9 cellular contexts compared by ENCODE assay signal in the genomic region with DNA sequence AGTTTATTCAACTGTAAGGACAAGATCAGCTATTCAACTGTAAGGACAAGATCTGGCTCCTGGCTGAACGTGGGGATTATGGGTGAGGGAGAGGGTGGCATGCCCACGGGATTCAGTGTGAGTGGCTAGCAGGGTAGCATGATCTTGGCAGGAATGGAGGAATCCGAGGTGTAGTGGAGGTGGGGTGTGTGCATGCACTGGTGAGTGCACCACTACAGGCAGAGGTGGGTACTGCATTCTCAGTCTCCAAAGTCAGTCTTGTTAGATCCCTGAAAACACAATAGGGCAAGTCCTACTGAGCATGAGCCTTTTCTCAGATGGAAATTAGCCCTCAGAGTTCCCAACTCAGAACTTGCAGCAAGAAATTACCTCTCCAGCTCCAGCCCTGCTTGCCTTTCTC. TPM values are rescaled to one million over a fixed set of nuclear protein-coding genes. Genes with fewer than 3 reads are reported as not detected.
DNase-seq lines count a peak whose midpoint lies in the region; ATAC-seq and TF ChIP-seq lines count a peak whose summit lies in the region.
"Had no signal": no experiment of that assay in that cellular context is flagged by ENCODE, and none has a peak within 500 bp of the region (broad histone marks: within the 10 kb centered on the region; RNA-seq: fewer than 3 reads in every experiment).

No MANE protein-coding gene starts in this region.

- H3K9ac ChIP-seq in SK-N-SH = no peak overlapping the region

- H3F3A ChIP-seq in SK-N-SH (replicated peaks; ENCODE audit: insufficient read depth) = no peaks in the 10 kb centered on the region

- DNase-seq in cardiac muscle cell (ENCODE audit: low read depth in 1 of 2, low spot score in 1 of 2) = peak in 1 of 2 donors; percentile 9
- no peak for DNase-seq in right atrium auricular region (ENCODE audit: low spot score)
- peak; percentile 10 for DNase-seq in SK-N-SH
- DNase-seq in esophagus squamous epithelium (lab: John Stamatoyannopoulos, UW) = no peak
- peak; percentile 13 for DNase-seq in stimulated activated CD4-positive, alpha-beta T cell treated with anti-CD3 and anti-CD28 coated beads, Interleukin-4, amount 100 ng/mL, for 1 hour
- no peak for DNase-seq in NK-92 (lab: John Stamatoyannopoulos, UW; ENCODE audit: unreplicated experiment)
- DNase-seq in suprapubic skin (ENCODE audit: low spot score in 2 of 2) = no peak
- DNase-seq: activated naive CD8-positive, alpha-beta T cell treated with anti-CD3 and anti-CD28 coated beads, Interleukin-2, amount 10 ng/mL, durations not matched to agents 7 days and 5 days had no signal

- no peaks in the 10 kb centered on the region for H3K79me2 ChIP-seq in SK-N-SH (ENCODE audit: insufficient read depth)

- WGBS in SK-N-SH (ENCODE audit: low lambda C conversion rate) = 2% methylated on average over 3 of the region's 3 CpGs
- WGBS in esophagus squamous epithelium, 2 donors = 36 to 50% methylated on average over 3 of the region's 3 CpGs
- WGBS in suprapubic skin = 53% methylated on average over 3 of the region's 3 CpGs

- no peak for TF ChIP-seq RAD21 in SK-N-SH (IDR thresholded peaks at IDR 0.05; ENCODE audit: low read length)

- peak; percentile 72 for ATAC-seq in HG02973 (IDR thresholded peaks at IDR 0.05; ENCODE audit: unreplicated experiment)

- H3K9me3 ChIP-seq in cardiac muscle cell (ENCODE audit: low read depth) (no peaks in the 10 kb centered on the region), right atrium auricular region (no peaks in the 10 kb centered on the region), SK-N-SH (no peaks in the 10 kb centered on the region), esophagus squamous epithelium (no peaks in the 10 kb centered on the region), suprapubic skin (no peaks in the 10 kb centered on the region)

- H3K36me3 ChIP-seq in cardiac muscle cell (no peaks in the 10 kb centered on the region), right atrium auricular region (no peaks in the 10 kb centered on the region), SK-N-SH (replicated peaks in 1 of 2; ENCODE audit: control insufficient read depth in 1 of 2, insufficient read depth in 2 of 2, low read length in 1 of 2) (no peaks in the 10 kb centered on the region), esophagus squamous epithelium (no peaks in the 10 kb centered on the region), suprapubic skin (no peaks in the 10 kb centered on the region)

- intact Hi-C loops in esophagus squamous epithelium (cut with DNase I) = no loop called here

- CTCF ChIA-PET in SK-N-SH (lab: Yijun Ruan, JAX) = interaction anchor here (1.0 to 1.1 kb wide), 2 partner anchors 21 kb away, joined by 3 to 4 read pairs; no protein-coding TSS in a partner anchor

- TF ChIP-seq POLR2A in esophagus squamous epithelium (IDR thresholded peaks at IDR 0.05) (no peak), suprapubic skin (IDR thresholded peaks at IDR 0.05) (no peak)

- POLR2A ChIA-PET in SK-N-SH (lab: Yijun Ruan, JAX) = no interaction called here

- H3K4me2 ChIP-seq in SK-N-SH = no peak overlapping the region

- TF ChIP-seq CTCF in cardiac muscle cell (IDR thresholded peaks at IDR 0.05; ENCODE audit: low read depth, low read length) (peak; percentile 39), right atrium auricular region (IDR thresholded peaks at IDR 0.05) (peak in 1 of 2 donors; percentile 37), SK-N-SH (IDR thresholded peaks at IDR 0.05) (peak; percentile 46), esophagus squamous epithelium (IDR thresholded peaks at IDR 0.05) (peak in 4 of 6 experiments; percentile 16 to 49 (median 27)), suprapubic skin (IDR thresholded peaks at IDR 0.05) (peak in 1 of 2 donors; percentile 43)

- no peak overlapping the region for H3K4me3 ChIP-seq in cardiac muscle cell
- H3K4me3 ChIP-seq in right atrium auricular region = no peak overlapping the region
- no peak overlapping the region for H3K4me3 ChIP-seq in SK-N-SH (ENCODE audit: low read depth in 2 of 2, low read length in 1 of 2)
- no peak overlapping the region for H3K4me3 ChIP-seq in esophagus squamous epithelium
- H3K4me3 ChIP-seq in suprapubic skin = no peak overlapping the region

- H3K27me3 ChIP-seq in cardiac muscle cell (no peaks in the 10 kb centered on the region), right atrium auricular region (no peaks in the 10 kb centered on the region), SK-N-SH (ENCODE audit: insufficient read depth) (peaks cover 8% of the 10 kb centered on the region; the same call in 1 of the 2 replicates), esophagus squamous epithelium (peaks cover 0 to 49% (median 0%) of the 10 kb centered on the region in 4 donors), suprapubic skin (peaks cover 21% of the 10 kb centered on the region)

- H3K9me2 ChIP-seq in SK-N-SH = no peaks in the 10 kb centered on the region

- no peaks in the 10 kb centered on the region for H3K4me1 ChIP-seq in cardiac muscle cell (ENCODE audit: low read depth)
- no peaks in the 10 kb centered on the region for H3K4me1 ChIP-seq in right atrium auricular region
- no peaks in the 10 kb centered on the region for H3K4me1 ChIP-seq in SK-N-SH (ENCODE audit: control insufficient read depth in 1 of 2, insufficient read depth in 2 of 2, low read depth in 1 of 2, low read length in 1 of 2)
- H3K4me1 ChIP-seq in esophagus squamous epithelium = no peaks in the 10 kb centered on the region
- H3K4me1 ChIP-seq in suprapubic skin = no peaks in the 10 kb centered on the region

- H2AFZ ChIP-seq in SK-N-SH (ENCODE audit: low read depth) = no peak overlapping the region

- H3K27ac ChIP-seq in cardiac muscle cell = no peak overlapping the region
- no peak overlapping the region for H3K27ac ChIP-seq in right atrium auricular region
- no peak overlapping the region for H3K27ac ChIP-seq in SK-N-SH (ENCODE audit: low read depth in 2 of 2, low read length in 1 of 2)
- H3K27ac ChIP-seq in esophagus squamous epithelium = no peak overlapping the region
- no peak overlapping the region for H3K27ac ChIP-seq in suprapubic skin

- TF ChIP-seq EP300 in SK-N-SH (IDR thresholded peaks at IDR 0.05; ENCODE audit: borderline replicate concordance in 1 of 2, low read depth in 1 of 2, low read length in 1 of 2) (no peak), suprapubic skin (IDR thresholded peaks at IDR 0.05) (no peak)

- H4K20me1 ChIP-seq in SK-N-SH (ENCODE audit: insufficient read depth) = no peaks in the 10 kb centered on the region

TF ChIP-seq in SK-N-SH, 30 proteins besides CTCF, POLR2A, EP300 and RAD21:
- TF ChIP-seq FOSL2 (IDR thresholded peaks at IDR 0.05; ENCODE audit: borderline replicate concordance, low read depth) = no peak
- TF ChIP-seq TAF1 (IDR thresholded peaks at IDR 0.05; ENCODE audit: borderline replicate concordance, low read depth, low read length) = no peak
- TF ChIP-seq FOXJ3 (CRISPR knock-in tag; IDR thresholded peaks at IDR 0.05) = no peak
- no peak for TF ChIP-seq TEAD4 (IDR thresholded peaks at IDR 0.05; ENCODE audit: borderline replicate concordance, insufficient read depth)
- no peak for TF ChIP-seq GATA2 (CRISPR knock-in tag; IDR thresholded peaks at IDR 0.05)
- TF ChIP-seq SMC3 (IDR thresholded peaks at IDR 0.05; ENCODE audit: low read depth, low read length) = no peak
- TF ChIP-seq, protein P1, sequence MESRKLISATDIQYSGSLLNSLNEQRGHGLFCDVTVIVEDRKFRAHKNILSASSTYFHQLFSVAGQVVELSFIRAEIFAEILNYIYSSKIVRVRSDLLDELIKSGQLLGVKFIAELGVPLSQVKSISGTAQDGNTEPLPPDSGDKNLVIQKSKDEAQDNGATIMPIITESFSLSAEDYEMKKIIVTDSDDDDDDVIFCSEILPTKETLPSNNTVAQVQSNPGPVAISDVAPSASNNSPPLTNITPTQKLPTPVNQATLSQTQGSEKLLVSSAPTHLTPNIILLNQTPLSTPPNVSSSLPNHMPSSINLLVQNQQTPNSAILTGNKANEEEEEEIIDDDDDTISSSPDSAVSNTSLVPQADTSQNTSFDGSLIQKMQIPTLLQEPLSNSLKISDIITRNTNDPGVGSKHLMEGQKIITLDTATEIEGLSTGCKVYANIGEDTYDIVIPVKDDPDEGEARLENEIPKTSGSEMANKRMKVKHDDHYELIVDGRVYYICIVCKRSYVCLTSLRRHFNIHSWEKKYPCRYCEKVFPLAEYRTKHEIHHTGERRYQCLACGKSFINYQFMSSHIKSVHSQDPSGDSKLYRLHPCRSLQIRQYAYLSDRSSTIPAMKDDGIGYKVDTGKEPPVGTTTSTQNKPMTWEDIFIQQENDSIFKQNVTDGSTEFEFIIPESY (IDR thresholded peaks at IDR 0.05; ENCODE audit: borderline replicate concordance, low read depth) = no peak

RNA-seq across cellular contexts. Expression of gene DCD, which starts 32.2 kb away (rescaled TPM):
- not detected in 2 replicates for total RNA-seq in cardiac muscle cell
- 0.22 TPM in 1 of 2 replicates, not detected in the other for polyA plus RNA-seq in cardiac muscle cell
- not detected for total RNA-seq in right atrium auricular region
- polyA plus RNA-seq in SK-N-SH (2012; rRNA removed) = not detected in 2 replicates
- not detected in 2 replicates for polyA plus RNA-seq in SK-N-SH (2012; cell fraction: cytosol; rRNA removed)
- not detected in 2 replicates for polyA plus RNA-seq in SK-N-SH (2012; cell fraction: nucleus; rRNA removed)
- total RNA-seq in esophagus squamous epithelium = not detected
- total RNA-seq in suprapubic skin = 1,000 to 10,000 TPM; 1,519 to 3,186 (median 2,298) TPM
- total RNA-seq: activated naive CD8-positive, alpha-beta T cell treated with anti-CD3 and anti-CD28 coated beads, Interleukin-2, amount 10 ng/mL, durations not matched to agents 7 days and 5 days had no signal

RNA-seq across cellular contexts. Expression of gene LACRT, which starts 45.7 kb away (rescaled TPM):
- total RNA-seq in cardiac muscle cell = not detected in 2 replicates
- not detected in 2 replicates for polyA plus RNA-seq in cardiac muscle cell
- not detected for total RNA-seq in right atrium auricular region
- polyA plus RNA-seq in SK-N-SH (2012; rRNA removed) = not detected in 2 replicates
- not detected in 2 replicates for polyA plus RNA-seq in SK-N-SH (2012; cell fraction: cytosol; rRNA removed)
- not detected in 2 replicates for polyA plus RNA-seq in SK-N-SH (2012; cell fraction: nucleus; rRNA removed)
- total RNA-seq in esophagus squamous epithelium = not detected
- 1 to 10 TPM in 1 of 4 donors, not detected in 3; 1.5 TPM for total RNA-seq in suprapubic skin
- total RNA-seq: activated naive CD8-positive, alpha-beta T cell treated with anti-CD3 and anti-CD28 coated beads, Interleukin-2, amount 10 ng/mL, durations not matched to agents 7 days and 5 days had no signal

Comparison
In these comparisons a context has a peak if more than half of its experiments do, and no peak if none do; other contexts are left out.
1. DNase-seq: peak in SK-N-SH (single experiment) and stimulated activated CD4-positive, alpha-beta T cell treated with anti-CD3 and anti-CD28 coated beads, Interleukin-4, amount 100 ng/mL, for 1 hour (single experiment); none in right atrium auricular region (single experiment), esophagus squamous epithelium (single experiment), NK-92 (single experiment) and suprapubic skin (0 of 2).
2. RNA of gene DCD, which starts 32.2 kb away (total RNA-seq): 1,519 to 3,186 TPM in suprapubic skin; not detected in cardiac muscle cell, not detected in right atrium auricular region and not detected in esophagus squamous epithelium; every median in the first group is over 1,000 times any median in the second.